In genomic region chr11:126680109-126680508, GRCh38 we compare ENCODE assay signal across 16 cellular contexts.
DNase-seq lines count a peak whose midpoint lies in the region; FAIRE-seq and TF ChIP-seq lines count a peak whose summit lies in the region.
"Had no signal": no experiment of that assay in that cellular context is flagged by ENCODE, and none has a peak within 500 bp of the region (broad histone marks: within the 10 kb centered on the region; RNA-seq: fewer than 3 reads in every experiment).

No MANE protein-coding gene starts in this region.

- H2BK120ac ChIP-seq in mesenchymal stem cell (ENCODE audit: low read depth, low read length) = no peak overlapping the region

- no peak overlapping the region for H2AFZ ChIP-seq in mesenchymal stem cell (ENCODE audit: low read depth, low read length)
- H2AFZ ChIP-seq: PC-9 had no signal

- H2BK15ac ChIP-seq in mesenchymal stem cell (ENCODE audit: low read depth, poor library complexity, severe bottlenecking) = no peak overlapping the region

- H3K36me3 ChIP-seq in Peyer's patch (no peaks in the 10 kb centered on the region), mesenchymal stem cell (ENCODE audit: control insufficient read depth in 1 of 2, insufficient read depth in 2 of 2, low read depth in 1 of 2, low read length in 2 of 2) (no peaks in the 10 kb centered on the region)

- H3K18ac ChIP-seq in mesenchymal stem cell (ENCODE audit: low read depth in 1 of 2, low read length in 2 of 2) = no peak overlapping the region

- H2BK5ac ChIP-seq in mesenchymal stem cell (ENCODE audit: low read depth, low read length, poor library complexity, severe bottlenecking) = no peak overlapping the region

- DNase-seq in NCI-H1105 treated with DMSO at 0.1 percent for 48 hours (lab: John Stamatoyannopoulos, UW) (peak; percentile 51), NCI-H1105 (lab: John Stamatoyannopoulos, UW) (no peak), NCI-H1417 (lab: John Stamatoyannopoulos, UW) (peak; percentile 11 to 64 (median 51)), NCI-H345 treated with DMSO at 0.1 percent for 48 hours (lab: John Stamatoyannopoulos, UW; ENCODE audit: unreplicated experiment) (peak; percentile 45), pons (ENCODE audit: low spot score) (peak; percentile 36), Peyer's patch (no peak), mesenchymal stem cell (no peak), GM12891 (ENCODE audit: insufficient read length, low spot score) (no peak)
- DNase-seq: GF-D8, MM.1S, NCI-H1436, NCI-H2081 treated with DMSO at 0.1 percent for 48 hours, NCI-H510A, PC-9 had no signal

- H3K27ac ChIP-seq in Peyer's patch (no peak overlapping the region), mesenchymal stem cell (ENCODE audit: low read length, poor library complexity, severe bottlenecking) (no peak overlapping the region)
- H3K27ac ChIP-seq: C4-2B, PC-9 had no signal

- FAIRE-seq in GM12891 (lab: Jason Lieb, UNC) = no peak
- FAIRE-seq: H1 had no signal

- 92% methylated on average over 1 of the region's 4 CpGs for WGBS in mesenchymal stem cell

- H4K8ac ChIP-seq in mesenchymal stem cell (ENCODE audit: low read length) = no peak overlapping the region

- no peak overlapping the region for H2BK12ac ChIP-seq in mesenchymal stem cell (ENCODE audit: low read length in 2 of 2)

- H3K27me3 ChIP-seq in Peyer's patch (no peaks in the 10 kb centered on the region), mesenchymal stem cell (ENCODE audit: control insufficient read depth in 1 of 2, insufficient read depth in 1 of 2, low read length in 2 of 2) (peaks cover 0 to 11% of the 10 kb centered on the region in 2 experiments)

- H3K4me2 ChIP-seq in mesenchymal stem cell (ENCODE audit: low read length, poor library complexity, severe bottlenecking) = no peak overlapping the region
- H3K4me2 ChIP-seq: PC-9 had no signal

- no peak overlapping the region for H3K9ac ChIP-seq in mesenchymal stem cell (ENCODE audit: low read length)

- no peak overlapping the region for H3K4me3 ChIP-seq in Peyer's patch
- H3K4me3 ChIP-seq in mesenchymal stem cell (ENCODE audit: insufficient read depth in 1 of 2, low read depth in 1 of 2, low read length in 2 of 2) = no peak overlapping the region
- H3K4me3 ChIP-seq: PC-9 had no signal

- no peaks in the 10 kb centered on the region for H3K9me3 ChIP-seq in Peyer's patch
- no peaks in the 10 kb centered on the region for H3K9me3 ChIP-seq in mesenchymal stem cell (ENCODE audit: control insufficient read depth, low read length)

- no peak overlapping the region for H4K91ac ChIP-seq in mesenchymal stem cell (ENCODE audit: low read length)

- H3K14ac ChIP-seq in mesenchymal stem cell (ENCODE audit: low read length in 2 of 2) = no peak overlapping the region

- no peak overlapping the region for H3K4ac ChIP-seq in mesenchymal stem cell (ENCODE audit: low read depth in 1 of 2, low read length in 2 of 2)

- TF ChIP-seq CTCF in Peyer's patch (IDR thresholded peaks at IDR 0.05) = no peak

- no peaks in the 10 kb centered on the region for H3K4me1 ChIP-seq in Peyer's patch
- peaks cover 2% of the 10 kb centered on the region for H3K4me1 ChIP-seq in mesenchymal stem cell (ENCODE audit: control insufficient read depth, insufficient read depth, low read depth, low read length)

- no peak overlapping the region for H2AK5ac ChIP-seq in mesenchymal stem cell (ENCODE audit: low read length, severe bottlenecking)

- no peak overlapping the region for H3K23ac ChIP-seq in mesenchymal stem cell (ENCODE audit: low read length in 2 of 2)

- H3K79me1 ChIP-seq in mesenchymal stem cell (replicated peaks; ENCODE audit: low read length, poor library complexity, severe bottlenecking) = peaks cover 4% of the 10 kb centered on the region

- TF ChIP-seq POLR2A in Peyer's patch (IDR thresholded peaks at IDR 0.05) (no peak), GM12891 (IDR thresholded peaks at IDR 0.05; ENCODE audit: low read depth, low read length) (no peak)

TF ChIP-seq in GM12891, 5 proteins besides CTCF, POLR2A, EP300 and RAD21:
- TF ChIP-seq POLR2AphosphoS5 (IDR thresholded peaks at IDR 0.05; ENCODE audit: low read depth, low read length) (no peak), TAF1 (IDR thresholded peaks at IDR 0.05; ENCODE audit: low read depth, low read length) (no peak), POU2F2 (IDR thresholded peaks at IDR 0.05; ENCODE audit: low read depth, low read length) (no peak), PAX5 (IDR thresholded peaks at IDR 0.05; ENCODE audit: insufficient read depth, low read length, severe bottlenecking) (no peak), SPI1 (IDR thresholded peaks at IDR 0.05; ENCODE audit: low read depth, low read length) (no peak)

Comparison
In these comparisons a context has a peak if more than half of its experiments do, and no peak if none do; other contexts are left out.
1. DNase-seq: peak in NCI-H1105 treated with DMSO at 0.1 percent for 48 hours (single experiment), NCI-H1417 (3 of 3), NCI-H345 treated with DMSO at 0.1 percent for 48 hours (single experiment) and pons (single experiment); none in NCI-H1105 (single experiment), Peyer's patch (0 of 3), mesenchymal stem cell (single experiment) and GM12891 (single experiment).